ENCODE assay signal across 4 cellular contexts in the genomic region with DNA sequence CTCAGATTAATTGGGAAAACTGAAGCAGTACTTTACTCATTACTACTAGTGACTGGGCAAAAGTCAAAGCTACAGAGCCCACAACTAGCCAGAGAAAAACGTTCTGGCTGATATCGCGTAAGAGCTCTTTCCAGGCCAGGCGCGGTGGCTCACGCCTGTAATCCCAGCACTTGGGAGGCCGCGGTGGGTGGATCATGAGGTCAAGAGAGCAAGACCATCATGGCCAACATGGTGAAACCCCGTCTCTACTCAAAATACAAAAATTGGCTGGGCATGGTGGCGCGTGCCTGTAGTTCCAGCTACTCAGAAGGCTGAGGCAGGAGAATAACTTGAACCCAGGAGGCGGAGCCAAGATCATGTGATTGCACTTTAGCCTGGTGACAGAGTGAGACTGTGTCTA.
DNase-seq lines count a peak whose midpoint lies in the region; ATAC-seq and TF ChIP-seq lines count a peak whose summit lies in the region.
"Not testable (repeated sequence)": the region's sequence is repeated elsewhere in the genome, so short reads cannot be mapped to it uniquely, and the experiment has no call there.

No MANE protein-coding gene starts in this region.

- H3K36me3 Mint-ChIP-seq in stimulated activated naive B cell treated with anti-CD40 and anti-IgM and Interleukin-4, amounts not matched to agents 10 μg/mL and 1 μg/mL and 100 μg/mL, for 72 hours, result not testable (repeated sequence)

- not testable (repeated sequence) for TF ChIP-seq CTCF in esophagus muscularis mucosa (IDR thresholded peaks at IDR 0.05)

- not testable (repeated sequence) for H3K36me3 ChIP-seq in esophagus muscularis mucosa

- not testable (repeated sequence) for H3K4me1 Mint-ChIP-seq in stimulated activated naive B cell treated with anti-CD40 and anti-IgM and Interleukin-4, amounts not matched to agents 10 μg/mL and 1 μg/mL and 100 μg/mL, for 72 hours

- not testable (repeated sequence) for H3K4me1 ChIP-seq in esophagus muscularis mucosa

- peaks cover 0 to 20% (median 0%) of the 10 kb centered on the region in 4 donors for H3K27me3 ChIP-seq in esophagus muscularis mucosa

- not testable (repeated sequence) for H3K4me3 ChIP-seq in esophagus muscularis mucosa

- not testable (repeated sequence) for TF ChIP-seq POLR2A in esophagus muscularis mucosa (IDR thresholded peaks at IDR 0.05; ENCODE audit: low read depth)

- not testable (repeated sequence) for H3K4me3 Mint-ChIP-seq in stimulated activated naive B cell treated with anti-CD40 and anti-IgM and Interleukin-4, amounts not matched to agents 10 μg/mL and 1 μg/mL and 100 μg/mL, for 72 hours

- peaks cover 29 to 37% of the 10 kb centered on the region in 2 donors for H3K27me3 Mint-ChIP-seq in stimulated activated naive B cell treated with anti-CD40 and anti-IgM and Interleukin-4, amounts not matched to agents 10 μg/mL and 1 μg/mL and 100 μg/mL, for 72 hours

- intact Hi-C loops in esophagus muscularis mucosa (cut with DNase I); Right ventricle myocardium inferior (cut with DNase I): not testable (repeated sequence)

- WGBS in esophagus muscularis mucosa, result 93% methylated on average over 12 of the region's 12 CpGs

- TF ChIP-seq EP300 in esophagus muscularis mucosa (IDR thresholded peaks at IDR 0.05), result not testable (repeated sequence)

- not testable (repeated sequence) for ATAC-seq in Right ventricle myocardium inferior; stimulated activated naive B cell treated with anti-CD40 and anti-IgM and Interleukin-4, amounts not matched to agents 10 μg/mL and 1 μg/mL and 100 μg/mL, for 72 hours (replicated peaks)

- not testable (repeated sequence) for H3K9me3 ChIP-seq in esophagus muscularis mucosa

- DNase-seq in esophagus muscularis mucosa (ENCODE audit: extremely low spot score) (peak; percentile 68), Right ventricle myocardium inferior (ENCODE audit: missing footprints) (peak; percentile 67), islet precursor cell (peak; percentile 6)
- DNase-seq in stimulated activated naive B cell treated with anti-CD40 and anti-IgM and Interleukin-4, amounts not matched to agents 10 μg/mL and 1 μg/mL and 100 μg/mL, for 72 hours, result not testable (repeated sequence)

- not testable (repeated sequence) for H3K27ac ChIP-seq in esophagus muscularis mucosa (replicated peaks in 1 of 4)

- peak overlapping the region; percentile 22 for H3K27ac Mint-ChIP-seq in stimulated activated naive B cell treated with anti-CD40 and anti-IgM and Interleukin-4, amounts not matched to agents 10 μg/mL and 1 μg/mL and 100 μg/mL, for 72 hours

- not testable (repeated sequence) for H3K9me3 Mint-ChIP-seq in stimulated activated naive B cell treated with anti-CD40 and anti-IgM and Interleukin-4, amounts not matched to agents 10 μg/mL and 1 μg/mL and 100 μg/mL, for 72 hours
